Comparison of ENCODE assay signal across 10 cellular contexts in genomic region chr5:378976-379742, GRCh38. TPM values are rescaled to one million over a fixed set of nuclear protein-coding genes. Genes with fewer than 3 reads are reported as not detected.
DNase-seq lines count a peak whose midpoint lies in the region; ATAC-seq and TF ChIP-seq lines count a peak whose summit lies in the region.
"Had no signal": no experiment of that assay in that cellular context is flagged by ENCODE, and none has a peak within 500 bp of the region (broad histone marks: within the 10 kb centered on the region; RNA-seq: fewer than 3 reads in every experiment).

No MANE protein-coding gene starts in this region.

- H3K4me3 Mint-ChIP-seq in activated CD8-positive, alpha-beta T cell treated with anti-CD3 and anti-CD28 coated beads for 36 hours, result peak overlapping the region; percentile 68
- H3K4me3 Mint-ChIP-seq: CD8-positive, alpha-beta T cell had no signal

- in situ Hi-C loops in ACHN (cut with HindIII; ENCODE audit: low pct_ligation_motif_present, low pct_unique_long_range_greater_than_20kb, low sequenced_read_pairs) (no loop called here), HAP-1 (cut with MboI; ENCODE audit: low sequenced_read_pairs) (no loop called here)

- intact Hi-C loops in left ventricle myocardium superior (cut with micrococcal nuclease), result no loop called here
- intact Hi-C loops in left cardiac atrium (cut with DNase I), result no loop called here
- intact Hi-C loops in activated CD8-positive, alpha-beta T cell treated with anti-CD3 and anti-CD28 coated beads for 36 hours (cut with micrococcal nuclease), result loop anchor here (2.0 kb wide), 1 partner anchor 14 kb away; no protein-coding TSS in a partner anchor

- CTCF ChIA-PET in activated CD8-positive, alpha-beta T cell treated with anti-CD3 and anti-CD28 coated beads for 36 hours (lab: Charles Lee), result interaction anchor here (0.8 to 2.5 kb wide), 12 partner anchors 9 to 93 kb away, joined by 3 to 12 read pairs (median 4); no protein-coding TSS in a partner anchor

- H3K4me1 ChIP-seq in HAP-1, result peaks cover 2% of the 10 kb centered on the region; the same call in 1 of the 2 replicates

- TF ChIP-seq CTCF in activated CD8-positive, alpha-beta T cell treated with anti-CD3 and anti-CD28 coated beads for 36 hours (IDR thresholded peaks at IDR 0.05), result no peak

- no peak overlapping the region for H3K4me3 ChIP-seq in HAP-1

- POLR2A ChIA-PET in activated CD8-positive, alpha-beta T cell treated with anti-CD3 and anti-CD28 coated beads for 36 hours (lab: Charles Lee), result interaction anchor here (0.6 to 4.3 kb wide), 8 partner anchors 8 to 38 kb away, joined by 3 to 53 read pairs (median 4); no protein-coding TSS in a partner anchor

- peaks cover 26% of the 10 kb centered on the region for H3K9me3 Mint-ChIP-seq in activated CD8-positive, alpha-beta T cell treated with anti-CD3 and anti-CD28 coated beads for 36 hours

- H3K36me3 ChIP-seq in HAP-1 (replicated peaks), result no peaks in the 10 kb centered on the region

- H3K27me3 ChIP-seq in HAP-1 (ENCODE audit: low read depth), result no peaks in the 10 kb centered on the region

- DNase-seq in left ventricle myocardium superior (peak; percentile 1), left cardiac atrium (no peak), fibroblast of peridontal ligament (ENCODE audit: extremely low read depth) (peak; percentile 50), ureter (ENCODE audit: low spot score) (peak; percentile 43), ACHN (no peak), HAP-1 (ENCODE audit: low spot score in 2 of 2) (no peak), HPDE6-E6E7 (ENCODE audit: extremely low spot score) (no peak)
- no peak for DNase-seq in activated CD8-positive, alpha-beta T cell treated with anti-CD3 and anti-CD28 coated beads for 36 hours
- DNase-seq: NCI-H1694 had no signal

- no peaks in the 10 kb centered on the region for H3K9me3 ChIP-seq in HAP-1

- ATAC-seq in left ventricle myocardium superior (no peak), left cardiac atrium (no peak)
- peak; percentile 10 for ATAC-seq in activated CD8-positive, alpha-beta T cell treated with anti-CD3 and anti-CD28 coated beads for 36 hours

- peak overlapping the region; percentile 99 for H3K27ac Mint-ChIP-seq in activated CD8-positive, alpha-beta T cell treated with anti-CD3 and anti-CD28 coated beads for 36 hours
- H3K27ac Mint-ChIP-seq: CD8-positive, alpha-beta T cell had no signal

- peaks cover 81% of the 10 kb centered on the region for H3K4me1 Mint-ChIP-seq in activated CD8-positive, alpha-beta T cell treated with anti-CD3 and anti-CD28 coated beads for 36 hours (ENCODE audit: low read depth)

- peaks cover 57% of the 10 kb centered on the region for H3K36me3 Mint-ChIP-seq in activated CD8-positive, alpha-beta T cell treated with anti-CD3 and anti-CD28 coated beads for 36 hours (ENCODE audit: low read depth)
- H3K36me3 Mint-ChIP-seq: CD8-positive, alpha-beta T cell had no signal

- no peaks in the 10 kb centered on the region for H3K27me3 Mint-ChIP-seq in activated CD8-positive, alpha-beta T cell treated with anti-CD3 and anti-CD28 coated beads for 36 hours

RNA-seq across cellular contexts. Expression of gene AHRR, which starts 57.6 kb away (rescaled TPM):
- 2.1 TPM for total RNA-seq in left ventricle myocardium superior
- total RNA-seq in left cardiac atrium, result 1 to 10 TPM; 1.9 to 3.8 TPM
- total RNA-seq in activated CD8-positive, alpha-beta T cell treated with anti-CD3 and anti-CD28 coated beads for 36 hours, result 10 to 100 TPM; 26.3 to 27.9 TPM
- total RNA-seq in ureter, result 7.4 TPM

Comparison
In these comparisons a context has a peak if more than half of its experiments do, and no peak if none do; other contexts are left out.
1. DNase-seq: peak in left ventricle myocardium superior (single experiment), fibroblast of peridontal ligament (single experiment) and ureter (single experiment); none in left cardiac atrium (single experiment), activated CD8-positive, alpha-beta T cell treated with anti-CD3 and anti-CD28 coated beads for 36 hours (single experiment), ACHN (single experiment), HAP-1 (0 of 2) and HPDE6-E6E7 (single experiment).